ENCODE assay signal across 12 cellular contexts in genomic region chr3:52039846-52040245, GRCh38. TPM values are rescaled to one million over a fixed set of nuclear protein-coding genes. Genes with fewer than 3 reads are reported as not detected.
DNase-seq lines count a peak whose midpoint lies in the region; ATAC-seq and TF ChIP-seq lines count a peak whose summit lies in the region.
"Had no signal": no experiment of that assay in that cellular context is flagged by ENCODE, and none has a peak within 500 bp of the region (broad histone marks: within the 10 kb centered on the region; RNA-seq: fewer than 3 reads in every experiment).

No MANE protein-coding gene starts in this region.

- H3K27ac Mint-ChIP-seq in nephron progenitor cell (peak overlapping the region; percentile 82), Caco-2 (ENCODE audit: unreplicated experiment) (no peak overlapping the region)
- H3K27ac Mint-ChIP-seq: activated CD8-positive, alpha-beta T cell treated with anti-CD3 and anti-CD28 coated beads for 36 hours; activated naive CD8-positive, alpha-beta T cell treated with anti-CD3 and anti-CD28 coated beads, Interleukin-2, amount 50 U/mL, for 24 hours had no signal

- no peaks in the 10 kb centered on the region for H3K36me3 Mint-ChIP-seq in nephron progenitor cell (ENCODE audit: low read depth)
- no peaks in the 10 kb centered on the region for H3K36me3 Mint-ChIP-seq in Caco-2 (ENCODE audit: insufficient read depth, unreplicated experiment)

- H3K36me3 ChIP-seq in gastroesophageal sphincter (no peaks in the 10 kb centered on the region), uterus (no peaks in the 10 kb centered on the region), Caco-2 (ENCODE audit: control insufficient read depth, insufficient read depth, low read length) (no peaks in the 10 kb centered on the region)

- no CpG with 5 or more reads among the region's 17 CpGs for WGBS in gastroesophageal sphincter (ENCODE audit: low coverage in 1 of 2), 2 donors

- TF ChIP-seq CTCF in gastroesophageal sphincter (IDR thresholded peaks at IDR 0.05) (no peak), nephron progenitor cell (IDR thresholded peaks at IDR 0.05) (no peak), uterus (IDR thresholded peaks at IDR 0.05) (no peak), Caco-2 (IDR thresholded peaks at IDR 0.05; ENCODE audit: insufficient read depth in 1 of 2, low read depth in 1 of 2, low read length in 1 of 2, severe bottlenecking in 1 of 2, unreplicated experiment in 1 of 2) (no peak)

- no TSS peak for BruUV-seq in Caco-2 (replicated peaks; lab: Mats Ljungman, UMichigan)

- H3K27ac ChIP-seq in gastroesophageal sphincter (peak overlapping the region in 3 of 4 donors; percentile 37 to 62 (median 57)), uterus (peak overlapping the region; percentile 33 to 41)
- H3K27ac ChIP-seq: A549 had no signal

- no peak for TF ChIP-seq EP300 in gastroesophageal sphincter (IDR thresholded peaks at IDR 0.05)

- no peak for TF ChIP-seq POLR2A in gastroesophageal sphincter (IDR thresholded peaks at IDR 0.05)
- TF ChIP-seq POLR2A in uterus (IDR thresholded peaks at IDR 0.05), result peak in 1 of 2 donors; percentile 35

- H3K9me3 ChIP-seq in gastroesophageal sphincter (no peaks in the 10 kb centered on the region), uterus (no peaks in the 10 kb centered on the region), Caco-2 (no peaks in the 10 kb centered on the region)
- H3K9me3 ChIP-seq: A549 had no signal

- peak; percentile 14 for DNase-seq in NCI-H2227 (lab: John Stamatoyannopoulos, UW; ENCODE audit: unreplicated experiment)
- DNase-seq in NCI-H2227 treated with DMSO at 0.1 percent for 48 hours (lab: John Stamatoyannopoulos, UW), result no peak
- no peak for DNase-seq in nephron progenitor cell
- DNase-seq in uterus, result peak in 1 of 2 donors; percentile 63
- no peak for DNase-seq in DMS 273 treated with DMSO at 0.1 percent for 48 hours (lab: John Stamatoyannopoulos, UW)
- no peak for DNase-seq in NCI-H2107 treated with DMSO at 0.1 percent for 48 hours (lab: John Stamatoyannopoulos, UW; ENCODE audit: unreplicated experiment)
- no peak for DNase-seq in Caco-2
- DNase-seq: activated CD8-positive, alpha-beta T cell treated with anti-CD3 and anti-CD28 coated beads for 36 hours; activated naive CD8-positive, alpha-beta T cell treated with anti-CD3 and anti-CD28 coated beads, Interleukin-2, amount 50 U/mL, for 24 hours; NCI-H2081 treated with DMSO at 0.1 percent for 48 hours had no signal

- H3K4me1 Mint-ChIP-seq in nephron progenitor cell (peaks cover 30% of the 10 kb centered on the region), Caco-2 (ENCODE audit: low read depth, unreplicated experiment) (no peaks in the 10 kb centered on the region)
- H3K4me1 Mint-ChIP-seq: activated naive CD8-positive, alpha-beta T cell treated with anti-CD3 and anti-CD28 coated beads, Interleukin-2, amount 50 U/mL, for 24 hours had no signal

- intact Hi-C loops in uterus (cut with DNase I; ENCODE audit: low total_unique reads) (no loop called here), Caco-2 (cut with micrococcal nuclease; ENCODE audit: unreplicated experiment) (no loop called here)

- H3K4me3 ChIP-seq in gastroesophageal sphincter, result no peak overlapping the region
- no peak overlapping the region for H3K4me3 ChIP-seq in uterus
- H3K4me3 ChIP-seq in Caco-2 (ENCODE audit: low read depth, low read length), result no peak overlapping the region
- H3K4me3 ChIP-seq: A549 had no signal

- no peaks in the 10 kb centered on the region for H3K9me3 Mint-ChIP-seq in nephron progenitor cell
- no peaks in the 10 kb centered on the region for H3K9me3 Mint-ChIP-seq in Caco-2 (ENCODE audit: unreplicated experiment)
- H3K9me3 Mint-ChIP-seq: activated CD8-positive, alpha-beta T cell treated with anti-CD3 and anti-CD28 coated beads for 36 hours; activated naive CD8-positive, alpha-beta T cell treated with anti-CD3 and anti-CD28 coated beads, Interleukin-2, amount 50 U/mL, for 24 hours had no signal

- H3K4me1 ChIP-seq in gastroesophageal sphincter, result peaks cover 0 to 25% (median 0%) of the 10 kb centered on the region in 3 donors
- H3K4me1 ChIP-seq in uterus, result no peaks in the 10 kb centered on the region
- H3K4me1 ChIP-seq in Caco-2, result no peaks in the 10 kb centered on the region
- H3K4me1 ChIP-seq: A549 had no signal

- no peak overlapping the region for H3K4me3 Mint-ChIP-seq in nephron progenitor cell
- H3K4me3 Mint-ChIP-seq in Caco-2 (ENCODE audit: unreplicated experiment), result no peak overlapping the region
- H3K4me3 Mint-ChIP-seq: activated CD8-positive, alpha-beta T cell treated with anti-CD3 and anti-CD28 coated beads for 36 hours; activated naive CD8-positive, alpha-beta T cell treated with anti-CD3 and anti-CD28 coated beads, Interleukin-2, amount 50 U/mL, for 24 hours had no signal

- peak; percentile 75 for ATAC-seq in gastroesophageal sphincter
- ATAC-seq: A549; activated CD8-positive, alpha-beta T cell treated with anti-CD3 and anti-CD28 coated beads for 36 hours; activated naive CD8-positive, alpha-beta T cell treated with anti-CD3 and anti-CD28 coated beads, Interleukin-2, amount 50 U/mL, for 24 hours had no signal

- H3K27me3 Mint-ChIP-seq in nephron progenitor cell (ENCODE audit: low read depth, poor library complexity) (peaks cover 3% of the 10 kb centered on the region), Caco-2 (ENCODE audit: insufficient read depth, unreplicated experiment) (no peaks in the 10 kb centered on the region)
- H3K27me3 Mint-ChIP-seq: activated CD8-positive, alpha-beta T cell treated with anti-CD3 and anti-CD28 coated beads for 36 hours; activated naive CD8-positive, alpha-beta T cell treated with anti-CD3 and anti-CD28 coated beads, Interleukin-2, amount 50 U/mL, for 24 hours had no signal

- CTCF ChIA-PET in Caco-2 (lab: Charles Lee), result no interaction called here

- POLR2A ChIA-PET in Caco-2 (lab: Charles Lee), result no interaction called here

- H3K27me3 ChIP-seq in gastroesophageal sphincter (no peaks in the 10 kb centered on the region), uterus (no peaks in the 10 kb centered on the region), Caco-2 (replicated peaks; ENCODE audit: control insufficient read depth, insufficient read depth, low read length) (no peaks in the 10 kb centered on the region)

RNA-seq across cellular contexts. Expression of gene DUSP7, which starts 16.5 kb away (rescaled TPM):
- total RNA-seq in gastroesophageal sphincter, result 10 to 100 TPM; 10.2 to 18.1 (median 14.7) TPM
- total RNA-seq in uterus, result 10 to 100 TPM in 3 of 4 donors, 1 to 10 TPM in 1; 5.6 to 39.1 (median 12.3) TPM
- 8.4 and 9.9 TPM in 2 replicates for total RNA-seq in Caco-2 (2022)

RNA-seq across cellular contexts. Expression of gene RPL29, which starts 44.2 kb away (rescaled TPM):
- total RNA-seq in gastroesophageal sphincter (1,000 to 10,000 TPM in 3 of 4 donors, 100 to 1,000 TPM in 1; 775 to 1,945 (median 1,298) TPM), uterus (1,000 to 10,000 TPM in 3 of 4 donors, 100 to 1,000 TPM in 1; 696 to 2,362 (median 1,238) TPM), Caco-2 (2022) (976 and 995 TPM in 2 replicates)

RNA-seq across cellular contexts. Expression of gene ACY1, which starts 56.5 kb away (rescaled TPM):
- total RNA-seq in gastroesophageal sphincter (10 to 100 TPM; 10.6 to 21.4 (median 19.5) TPM), uterus (10 to 100 TPM in 2 of 4 donors, 1 to 10 TPM in 1, not detected in 1; 1.3 to 19.0 (median 12.4) TPM), Caco-2 (2022) (62.4 and 67.9 TPM in 2 replicates)
